Comparison of ENCODE assay signal across 9 cellular contexts in the genomic region with DNA sequence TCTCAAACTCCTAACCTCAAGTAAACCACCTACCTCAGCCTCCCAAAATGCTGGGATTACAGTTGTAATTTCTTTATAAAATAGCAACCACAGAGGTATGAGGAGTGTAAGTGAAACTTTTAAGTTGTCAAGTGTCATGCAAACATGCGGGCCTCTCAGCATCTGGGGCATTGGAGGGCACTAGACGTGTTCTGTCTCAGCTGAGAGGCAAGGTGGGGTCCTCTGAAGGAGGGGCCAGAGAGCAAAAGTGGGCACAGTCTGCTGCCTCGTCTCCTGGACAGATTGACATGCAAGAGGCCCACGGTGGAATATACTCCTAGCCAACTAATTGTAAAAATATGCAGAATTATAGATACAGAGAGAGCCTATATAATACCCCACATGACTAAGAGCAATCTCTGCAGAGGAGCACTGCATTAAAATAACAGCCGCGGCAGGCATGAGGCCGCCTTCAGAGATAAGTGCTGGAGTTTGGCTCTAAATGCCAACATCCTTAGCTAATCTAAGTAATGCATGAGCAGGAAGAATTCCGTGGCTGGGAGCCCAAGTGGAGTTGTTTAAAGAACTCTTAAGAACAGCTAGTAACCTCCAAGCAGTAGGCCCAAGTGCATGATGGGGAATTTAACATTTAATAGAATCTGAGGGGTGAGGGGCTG.
A peak's percentile ranks its signal among the peaks of the same experiment; 100 is the strongest.
DNase-seq lines count a peak whose midpoint lies in the region; ATAC-seq and TF ChIP-seq lines count a peak whose summit lies in the region.
"Had no signal": no experiment of that assay in that cellular context is flagged by ENCODE, and none has a peak within 500 bp of the region (broad histone marks: within the 10 kb centered on the region; RNA-seq: fewer than 3 reads in every experiment).

No MANE protein-coding gene starts in this region.

- ATAC-seq in sciatic nerve (no peak), GM21381 (IDR thresholded peaks at IDR 0.05; ENCODE audit: unreplicated experiment) (no peak)

- peaks cover 39% of the 10 kb centered on the region for H3K4me1 Mint-ChIP-seq in osteocyte (ENCODE audit: unreplicated experiment)

- TF ChIP-seq CTCF in AG09319 (IDR thresholded peaks at IDR 0.05; ENCODE audit: low read depth, low read length) (no peak), fibroblast of villous mesenchyme (IDR thresholded peaks at IDR 0.05; ENCODE audit: insufficient read depth, low read depth, low read length) (no peak), osteocyte (IDR thresholded peaks at IDR 0.05) (no peak)

- no peaks in the 10 kb centered on the region for H3K36me3 Mint-ChIP-seq in osteocyte (ENCODE audit: unreplicated experiment)

- peaks cover 4% of the 10 kb centered on the region for H3K9me3 Mint-ChIP-seq in osteocyte (ENCODE audit: unreplicated experiment)

- H3K27ac Mint-ChIP-seq in osteocyte (ENCODE audit: unreplicated experiment), result peak overlapping the region; percentile 68

- H3K27me3 Mint-ChIP-seq in osteocyte (ENCODE audit: unreplicated experiment), result no peaks in the 10 kb centered on the region

- intact Hi-C loops in sciatic nerve (cut with DNase I), result no loop called here

- DNase-seq in AG09319 (ENCODE audit: extremely low read depth, low read depth) (peak; percentile 65), RPMI7951 (ENCODE audit: low read depth) (peak; percentile 35), fibroblast of villous mesenchyme (ENCODE audit: low read depth) (peak; percentile 88), osteocyte (ENCODE audit: extremely low spot score, unreplicated experiment) (no peak), COLO829 (ENCODE audit: low spot score) (no peak), sciatic nerve (ENCODE audit: low spot score) (no peak), NCI-H2081 treated with DMSO at 0.1 percent for 48 hours (lab: John Stamatoyannopoulos, UW) (no peak)
- DNase-seq: effector CD4-positive, alpha-beta T cell had no signal

- H3K4me3 Mint-ChIP-seq in osteocyte (ENCODE audit: unreplicated experiment), result no peak overlapping the region

- no peak overlapping the region for H3K4me3 ChIP-seq in fibroblast of villous mesenchyme (ENCODE audit: low read depth, low read length)

Comparison
In these comparisons a context has a peak if more than half of its experiments do, and no peak if none do; other contexts are left out.
1. DNase-seq: peak in AG09319 (single experiment), RPMI7951 (single experiment) and fibroblast of villous mesenchyme (single experiment); none in osteocyte (single experiment), COLO829 (single experiment), sciatic nerve (single experiment) and NCI-H2081 treated with DMSO at 0.1 percent for 48 hours (single experiment).